Comparison of ENCODE assay signal across 1 cellular context in genomic region chr5:147567917-147568598, GRCh38.
A peak's percentile ranks its signal among the peaks of the same experiment; 100 is the strongest.
TF ChIP-seq lines count a peak whose summit lies in the region.

No MANE protein-coding gene starts in this region.

TF ChIP-seq in WTC11, 78 proteins besides CTCF, POLR2A, EP300 and RAD21 (continued from another document):
- TF ChIP-seq AFF4 (CRISPR knock-in tag; IDR thresholded peaks at IDR 0.05; ENCODE audit: borderline replicate concordance) = no peak; the same call in 1 of the 2 replicates
- TF ChIP-seq ZNF512 (CRISPR knock-in tag; IDR thresholded peaks at IDR 0.05; ENCODE audit: borderline replicate concordance) = no peak
- no peak for TF ChIP-seq SMAD4 (CRISPR knock-in tag; IDR thresholded peaks at IDR 0.05)
- TF ChIP-seq JUN (CRISPR knock-in tag; IDR thresholded peaks at IDR 0.05) = no peak; the same call in 1 of the 2 replicates
- TF ChIP-seq PREB (CRISPR knock-in tag; IDR thresholded peaks at IDR 0.05; ENCODE audit: borderline replicate concordance) = no peak
- no peak for TF ChIP-seq ZNF121 (CRISPR knock-in tag; IDR thresholded peaks at IDR 0.05)
- TF ChIP-seq CBFB (CRISPR knock-in tag; IDR thresholded peaks at IDR 0.05; ENCODE audit: low read depth) = no peak
- TF ChIP-seq E2F4 (CRISPR knock-in tag; IDR thresholded peaks at IDR 0.05; ENCODE audit: borderline replicate concordance, low read depth) = no peak
- TF ChIP-seq OVOL2 (CRISPR knock-in tag; IDR thresholded peaks at IDR 0.05; ENCODE audit: borderline replicate concordance) = no peak
- no peak for TF ChIP-seq KAT7 (CRISPR knock-in tag; IDR thresholded peaks at IDR 0.05; ENCODE audit: borderline replicate concordance)
- 0 out of 2 replicates have a peak, but pooled peaks have one; percentile 27 for TF ChIP-seq NFE2L1 (CRISPR knock-in tag; IDR thresholded peaks at IDR 0.05)
- peak; percentile 73; the same call in 1 of the 2 replicates for TF ChIP-seq FOXP4 (CRISPR knock-in tag; IDR thresholded peaks at IDR 0.05)
- TF ChIP-seq TEAD1 (CRISPR knock-in tag; IDR thresholded peaks at IDR 0.05) = peak; percentile 91; the same call in 1 of the 2 replicates
- no peak for TF ChIP-seq HMGA2 (CRISPR knock-in tag; IDR thresholded peaks at IDR 0.05)
- TF ChIP-seq FOXK1 (CRISPR knock-in tag; IDR thresholded peaks at IDR 0.05) = no peak
- peak; percentile 76; the same call in 1 of the 2 replicates for TF ChIP-seq ZNF423 (CRISPR knock-in tag; IDR thresholded peaks at IDR 0.05)
- TF ChIP-seq GABPB1 (CRISPR knock-in tag; IDR thresholded peaks at IDR 0.05) = no peak
- TF ChIP-seq ELF4 (CRISPR knock-in tag; IDR thresholded peaks at IDR 0.05; ENCODE audit: low read depth) = no peak
- TF ChIP-seq ZNF396 (CRISPR knock-in tag; IDR thresholded peaks at IDR 0.05; ENCODE audit: borderline replicate concordance) = no peak
- TF ChIP-seq CREB1 (CRISPR knock-in tag; IDR thresholded peaks at IDR 0.05) = no peak
- no peak for TF ChIP-seq TP53 (CRISPR knock-in tag; IDR thresholded peaks at IDR 0.05)
- no peak for TF ChIP-seq CDX4 (CRISPR knock-in tag; IDR thresholded peaks at IDR 0.05; ENCODE audit: borderline replicate concordance)
- TF ChIP-seq SMAD3 (CRISPR knock-in tag; IDR thresholded peaks at IDR 0.05; ENCODE audit: borderline replicate concordance) = no peak
- 0 out of 2 replicates have a peak, but pooled peaks have one; percentile 15 for TF ChIP-seq ETV6 (CRISPR knock-in tag; IDR thresholded peaks at IDR 0.05)
- TF ChIP-seq USF2 (CRISPR knock-in tag; IDR thresholded peaks at IDR 0.05) = no peak
- TF ChIP-seq FOXP1 (CRISPR knock-in tag; IDR thresholded peaks at IDR 0.05; ENCODE audit: borderline replicate concordance) = no peak
- TF ChIP-seq ZNF219 (CRISPR knock-in tag; IDR thresholded peaks at IDR 0.05; ENCODE audit: borderline replicate concordance) = no peak
- TF ChIP-seq ZNF281 (CRISPR knock-in tag; IDR thresholded peaks at IDR 0.05) = no peak
- TF ChIP-seq TCF7 (CRISPR knock-in tag; IDR thresholded peaks at IDR 0.05; ENCODE audit: low read depth) = no peak
- no peak for TF ChIP-seq PRDM15 (CRISPR knock-in tag; IDR thresholded peaks at IDR 0.05)
- no peak for TF ChIP-seq ZNF425 (CRISPR knock-in tag; conservative IDR thresholded peaks at IDR 0.05)
- TF ChIP-seq ZMAT4 (CRISPR knock-in tag; IDR thresholded peaks at IDR 0.05) = no peak
